Comparison of ENCODE assay signal across 21 cellular contexts in genomic region chr15:61720197-61720596, GRCh38.
"Had no signal": no experiment of that assay in that cellular context is flagged by ENCODE, and none has a peak within 500 bp of the region (broad histone marks: within the 10 kb centered on the region; RNA-seq: fewer than 3 reads in every experiment).

No MANE protein-coding gene starts in this region.

- DNase-seq: activated CD4-positive, alpha-beta T cell treated with anti-CD3 and anti-CD28 coated beads for 1 hour; activated CD4-positive, alpha-beta T cell treated with anti-CD3 and anti-CD28 coated beads, Interleukin-2, amount 10 ng/mL, durations not matched to agents 24 days and 14 days; activated CD4-positive, alpha-beta T cell treated with anti-CD3 and anti-CD28 coated beads, Interleukin-2, amount 50 U/mL, for 48 hours; activated CD8-positive, alpha-beta memory T cell treated with anti-CD3 and anti-CD28 coated beads, Interleukin-2, amount 10 ng/mL, durations not matched to agents 7 days and 5 days; activated effector memory CD4-positive, alpha-beta T cell treated with Interleukin-2 at 50 U/mL for 16 hours; activated naive CD4-positive, alpha-beta T cell; activated T-cell treated with anti-CD3 and anti-CD28 coated beads, Interleukin-2, amount 50 U/mL, for 24 hours; aorta; KG1; NCI-H1092; NCI-H1417; NCI-H1930; NCI-H2107; NCI-H510A treated with DMSO at 0.1 percent for 48 hours; NCI-H69; NK-92 treated with Interleukin-12 subunit alpha and Interleukin-12 subunit beta, amount 100 ng/mL, for 24 hours; PC-3; SIG-M5; T-helper 17 cell; T-helper 9 cell had no signal

- ATAC-seq: activated CD8-positive, alpha-beta memory T cell treated with anti-CD3 and anti-CD28 coated beads, Interleukin-2, amount 10 ng/mL, durations not matched to agents 7 days and 5 days; PC-3; T-helper 17 cell; WTC11 had no signal
